ENCODE assay signal across 24 cellular contexts in the genomic region with DNA sequence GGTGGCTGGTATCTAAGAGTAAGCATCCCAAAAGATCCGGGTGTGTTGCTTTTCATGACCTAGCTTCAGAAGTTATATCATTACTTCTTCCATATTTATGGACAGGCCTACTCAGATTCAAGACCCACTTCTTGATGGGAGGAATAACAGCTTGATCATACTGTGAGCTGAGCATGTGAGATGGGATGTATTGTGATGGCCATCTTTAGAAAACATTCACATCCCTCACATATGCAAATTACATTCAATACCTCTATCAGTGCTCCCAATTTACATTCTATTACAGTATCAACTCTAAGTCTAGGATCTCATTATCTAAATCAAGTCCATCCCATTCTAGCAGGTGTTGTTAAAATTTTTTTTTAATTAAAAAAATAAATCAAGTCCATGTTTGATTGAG.
"Had no signal": no experiment of that assay in that cellular context is flagged by ENCODE, and none has a peak within 500 bp of the region (broad histone marks: within the 10 kb centered on the region; RNA-seq: fewer than 3 reads in every experiment).

No MANE protein-coding gene starts in this region.

- H3K27ac Mint-ChIP-seq: immature natural killer cell, memory B cell, natural killer cell, neural progenitor cell had no signal

- H3K4me1 ChIP-seq: lower lobe of right lung had no signal

- H3K27me3 ChIP-seq: heart left ventricle, neural progenitor cell, ovary, right atrium auricular region, sigmoid colon, stomach had no signal

- ATAC-seq: heart left ventricle, left cardiac atrium, lower lobe of right lung, natural killer cell had no signal

- H3K4me3 ChIP-seq: coronary artery, heart left ventricle, left ventricle myocardium inferior, lower lobe of right lung, neural progenitor cell, ovary, right atrium auricular region, sigmoid colon, skin epidermis, stomach had no signal

- H3K4me2 ChIP-seq: neural progenitor cell had no signal

- H3K27ac ChIP-seq: coronary artery, left ventricle myocardium inferior, lower lobe of right lung, neural progenitor cell, ovary, right atrium auricular region, sigmoid colon, skin epidermis, stomach had no signal

- H3K36me3 Mint-ChIP-seq: immature natural killer cell, memory B cell, mesothelial cell of epicardium, natural killer cell, neural progenitor cell had no signal

- H3K9me3 Mint-ChIP-seq: endodermal cell, immature natural killer cell, memory B cell, mesothelial cell of epicardium, natural killer cell, neural progenitor cell had no signal

- H3K4me3 Mint-ChIP-seq: endodermal cell, immature natural killer cell, memory B cell, mesothelial cell of epicardium, natural killer cell, neural progenitor cell had no signal

- H3K9ac ChIP-seq: neural progenitor cell had no signal

- H3K9me3 ChIP-seq: heart left ventricle, left ventricle myocardium inferior, lower lobe of right lung, ovary, right atrium auricular region, sigmoid colon, stomach had no signal

- H3K27me3 Mint-ChIP-seq: memory B cell had no signal

- DNase-seq: effector CD4-positive, alpha-beta T cell; endodermal cell; foreskin melanocyte; heart left ventricle; hippocampal formation; immature natural killer cell; kidney; left cardiac atrium; left ventricle myocardium inferior; lower lobe of right lung; natural killer cell; nucleus accumbens; ovary; sigmoid colon; stimulated activated CD4-positive, alpha-beta T cell treated with anti-CD3 and anti-CD28 coated beads, Interleukin-12 subunit alpha, Interleukin-12 subunit beta, amount 100 ng/mL, for 4 hours; stimulated activated naive CD4-positive, alpha-beta T cell; stomach; trophoblast cell had no signal

- H2AFZ ChIP-seq: neural progenitor cell had no signal

- H3K36me3 ChIP-seq: heart left ventricle, left ventricle myocardium inferior, lower lobe of right lung, neural progenitor cell, ovary, right atrium auricular region, sigmoid colon, stomach had no signal
